ENCODE assay signal across 27 cellular contexts in genomic region chr2:25232248-25232825, GRCh38.
DNase-seq lines count a peak whose midpoint lies in the region; ATAC-seq and TF ChIP-seq lines count a peak whose summit lies in the region.
"Had no signal": no experiment of that assay in that cellular context is flagged by ENCODE, and none has a peak within 500 bp of the region (broad histone marks: within the 10 kb centered on the region; RNA-seq: fewer than 3 reads in every experiment).

No MANE protein-coding gene starts in this region.

- CTCF ChIA-PET in Calu3 (lab: Charles Lee) = interaction anchor here (0.9 kb wide), 1 partner anchor 66 kb away, joined by 4 read pairs; no protein-coding TSS in a partner anchor

- BruUV-seq in Calu3 (replicated peaks; lab: Mats Ljungman, UMichigan) = no TSS peak

- H3K4me3 ChIP-seq in H7 (ENCODE audit: insufficient read depth, low read depth, low read length) = no peak overlapping the region
- H3K4me3 ChIP-seq: dorsolateral prefrontal cortex, gastrocnemius medialis, neural progenitor cell, skin epidermis, thoracic aorta, vagina had no signal

- DNase-seq in Right ventricle myocardium inferior (ENCODE audit: missing footprints) (peak; percentile 16), left cardiac atrium (no peak), H7 (peak; percentile 39), endothelial cell (ENCODE audit: low spot score) (no peak), RKO (ENCODE audit: low spot score) (no peak), Calu3 (no peak)
- DNase-seq in stimulated activated naive B cell treated with anti-CD40 and anti-IgM and Interleukin-4, amounts not matched to agents 10 μg/mL and 1 μg/mL and 100 μg/mL, for 72 hours = no peak
- DNase-seq: activated CD4-positive, CD25-positive, alpha-beta regulatory T cell; activated CD8-positive, alpha-beta memory T cell treated with anti-CD3 and anti-CD28 coated beads, Interleukin-2, amount 50 U/mL, for 4 hours; activated naive CD4-positive, alpha-beta T cell treated with anti-CD3 and anti-CD28 coated beads, Interleukin-2, amount 10 ng/mL, durations not matched to agents 7 days and 5 days; amygdala; brain microvascular endothelial cell; DMS153; dorsolateral prefrontal cortex; gastrocnemius medialis; NCI-H1436 treated with DMSO at 0.1 percent for 48 hours; NCI-H524 treated with DMSO at 0.1 percent for 48 hours; OCI-M1; retina; SK-N-SH; stimulated activated naive CD8-positive, alpha-beta T cell treated with anti-CD3 and anti-CD28 coated beads, Interleukin-15, Interleukin-2, amounts not matched to agents 100 U/mL and 50 U/mL, for 24 hours had no signal

- peaks cover 29% of the 10 kb centered on the region for H3K36me3 Mint-ChIP-seq in endothelial cell (ENCODE audit: low read depth, unreplicated experiment)
- H3K36me3 Mint-ChIP-seq in stimulated activated naive B cell treated with anti-CD40 and anti-IgM and Interleukin-4, amounts not matched to agents 10 μg/mL and 1 μg/mL and 100 μg/mL, for 72 hours = peaks cover 36 to 53% of the 10 kb centered on the region in 2 donors
- peaks cover 37% of the 10 kb centered on the region for H3K36me3 Mint-ChIP-seq in Calu3 (ENCODE audit: insufficient read depth, unreplicated experiment)

- intact Hi-C loops in Right ventricle myocardium inferior (cut with DNase I) = no loop called here
- intact Hi-C loops in left cardiac atrium (cut with DNase I) = no loop called here
- intact Hi-C loops in Calu3 (cut with micrococcal nuclease; ENCODE audit: unreplicated experiment) = no loop called here

- no peaks in the 10 kb centered on the region for H3K27me3 ChIP-seq in H7 (ENCODE audit: control insufficient read depth, insufficient read depth, low read length)
- H3K27me3 ChIP-seq: brain microvascular endothelial cell, dorsolateral prefrontal cortex, gastrocnemius medialis, neural progenitor cell, vagina had no signal

- TF ChIP-seq CTCF in endothelial cell (IDR thresholded peaks at IDR 0.05; ENCODE audit: unreplicated experiment) (no peak), Calu3 (IDR thresholded peaks at IDR 0.05; ENCODE audit: unreplicated experiment) (no peak)

- H3K27me3 Mint-ChIP-seq in endothelial cell (ENCODE audit: unreplicated experiment) (peaks cover 10% of the 10 kb centered on the region), Calu3 (ENCODE audit: unreplicated experiment) (no peaks in the 10 kb centered on the region)
- no peaks in the 10 kb centered on the region for H3K27me3 Mint-ChIP-seq in stimulated activated naive B cell treated with anti-CD40 and anti-IgM and Interleukin-4, amounts not matched to agents 10 μg/mL and 1 μg/mL and 100 μg/mL, for 72 hours
- H3K27me3 Mint-ChIP-seq: activated naive CD4-positive, alpha-beta T cell treated with anti-CD3 and anti-CD28 coated beads, Interleukin-2, amount 10 ng/mL, durations not matched to agents 7 days and 5 days; B cell had no signal

- H3K4me1 Mint-ChIP-seq in endothelial cell (ENCODE audit: unreplicated experiment) (peaks cover 22% of the 10 kb centered on the region), Calu3 (ENCODE audit: low read depth, unreplicated experiment) (no peaks in the 10 kb centered on the region)
- peaks cover 13 to 40% of the 10 kb centered on the region in 2 donors for H3K4me1 Mint-ChIP-seq in stimulated activated naive B cell treated with anti-CD40 and anti-IgM and Interleukin-4, amounts not matched to agents 10 μg/mL and 1 μg/mL and 100 μg/mL, for 72 hours
- H3K4me1 Mint-ChIP-seq: activated naive CD4-positive, alpha-beta T cell treated with anti-CD3 and anti-CD28 coated beads, Interleukin-2, amount 10 ng/mL, durations not matched to agents 7 days and 5 days had no signal

- H3K27ac Mint-ChIP-seq in endothelial cell (ENCODE audit: unreplicated experiment) = no peak overlapping the region
- H3K27ac Mint-ChIP-seq in stimulated activated naive B cell treated with anti-CD40 and anti-IgM and Interleukin-4, amounts not matched to agents 10 μg/mL and 1 μg/mL and 100 μg/mL, for 72 hours = peak overlapping the region; percentile 15
- no peak overlapping the region for H3K27ac Mint-ChIP-seq in Calu3 (ENCODE audit: unreplicated experiment)
- H3K27ac Mint-ChIP-seq: activated naive CD4-positive, alpha-beta T cell treated with anti-CD3 and anti-CD28 coated beads, Interleukin-2, amount 10 ng/mL, durations not matched to agents 7 days and 5 days; B cell; neural progenitor cell had no signal

- peaks cover 22% of the 10 kb centered on the region for H3K36me3 ChIP-seq in H7 (replicated peaks; ENCODE audit: control insufficient read depth, insufficient read depth, low read length)
- H3K36me3 ChIP-seq: neural progenitor cell had no signal

- ATAC-seq in Right ventricle myocardium inferior = no peak
- no peak for ATAC-seq in left cardiac atrium
- no peak for ATAC-seq in stimulated activated naive B cell treated with anti-CD40 and anti-IgM and Interleukin-4, amounts not matched to agents 10 μg/mL and 1 μg/mL and 100 μg/mL, for 72 hours (replicated peaks)
- no peak for ATAC-seq in HG03139 (IDR thresholded peaks at IDR 0.05; ENCODE audit: unreplicated experiment)
- ATAC-seq: gastrocnemius medialis; stimulated activated naive CD8-positive, alpha-beta T cell treated with anti-CD3 and anti-CD28 coated beads, Interleukin-15, Interleukin-2, amounts not matched to agents 100 U/mL and 50 U/mL, for 24 hours had no signal

- H3K9me3 Mint-ChIP-seq in endothelial cell (ENCODE audit: unreplicated experiment) = no peaks in the 10 kb centered on the region
- H3K9me3 Mint-ChIP-seq in stimulated activated naive B cell treated with anti-CD40 and anti-IgM and Interleukin-4, amounts not matched to agents 10 μg/mL and 1 μg/mL and 100 μg/mL, for 72 hours = no peaks in the 10 kb centered on the region
- H3K9me3 Mint-ChIP-seq in Calu3 (ENCODE audit: low read depth, unreplicated experiment) = no peaks in the 10 kb centered on the region
- H3K9me3 Mint-ChIP-seq: activated naive CD4-positive, alpha-beta T cell treated with anti-CD3 and anti-CD28 coated beads, Interleukin-2, amount 10 ng/mL, durations not matched to agents 7 days and 5 days; neural progenitor cell had no signal

- H3K4me3 Mint-ChIP-seq in endothelial cell (ENCODE audit: unreplicated experiment) (peak overlapping the region; percentile 56), Calu3 (ENCODE audit: low read depth, unreplicated experiment) (no peak overlapping the region)
- H3K4me3 Mint-ChIP-seq in stimulated activated naive B cell treated with anti-CD40 and anti-IgM and Interleukin-4, amounts not matched to agents 10 μg/mL and 1 μg/mL and 100 μg/mL, for 72 hours = no peak overlapping the region
- H3K4me3 Mint-ChIP-seq: activated naive CD4-positive, alpha-beta T cell treated with anti-CD3 and anti-CD28 coated beads, Interleukin-2, amount 10 ng/mL, durations not matched to agents 7 days and 5 days; B cell; neural progenitor cell had no signal

Comparison
In these comparisons a context has a peak if more than half of its experiments do, and no peak if none do; other contexts are left out.
1. DNase-seq: peak in Right ventricle myocardium inferior (single experiment) and H7 (single experiment); none in left cardiac atrium (single experiment), endothelial cell (single experiment), stimulated activated naive B cell treated with anti-CD40 and anti-IgM and Interleukin-4, amounts not matched to agents 10 μg/mL and 1 μg/mL and 100 μg/mL, for 72 hours (single experiment), RKO (single experiment) and Calu3 (single experiment).